Comparison of ENCODE assay signal across 20 cellular contexts in the genomic region with DNA sequence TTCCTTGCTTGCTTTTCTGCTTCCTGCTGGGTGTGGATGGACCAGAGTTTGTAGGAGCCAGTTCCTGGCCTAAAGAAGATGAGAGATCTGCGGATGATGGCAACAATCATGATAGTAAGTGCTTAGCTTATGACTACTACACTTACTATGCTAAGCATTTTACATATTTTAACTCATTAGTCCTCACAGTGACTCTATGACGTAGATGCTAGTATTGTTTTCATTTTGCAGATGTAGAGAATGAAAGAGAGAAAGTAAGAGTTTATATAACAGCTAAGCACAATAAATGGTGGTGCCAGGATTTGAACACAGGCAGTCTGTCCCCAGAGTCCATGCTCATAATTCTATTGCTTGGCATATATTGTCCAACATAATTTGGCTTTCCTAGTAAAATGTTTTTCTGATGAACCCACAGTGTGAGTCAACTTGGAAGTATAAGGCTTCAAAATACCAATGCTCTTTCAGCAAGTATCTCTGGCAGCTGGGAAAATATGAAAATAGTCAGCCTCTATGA.
DNase-seq lines count a peak whose midpoint lies in the region; ATAC-seq, FAIRE-seq and TF ChIP-seq lines count a peak whose summit lies in the region.
"Had no signal": no experiment of that assay in that cellular context is flagged by ENCODE, and none has a peak within 500 bp of the region (broad histone marks: within the 10 kb centered on the region; RNA-seq: fewer than 3 reads in every experiment).

No MANE protein-coding gene starts in this region.

- peak; percentile 33 for FAIRE-seq in H54 (lab: Jason Lieb, UNC)
- FAIRE-seq: D721Med had no signal

- TF ChIP-seq CTCF in AG04449 (IDR thresholded peaks at IDR 0.05; ENCODE audit: insufficient read depth, low read length, missing control alignments) (no peak), astrocyte of the cerebellum (IDR thresholded peaks at IDR 0.05; ENCODE audit: low read depth, low read length, missing control alignments) (no peak)

- in situ Hi-C loops in astrocyte of the cerebellum (cut with HindIII; ENCODE audit: low sequenced_read_pairs) = no loop called here

- H3K4me3 ChIP-seq in AG04449 (ENCODE audit: low read depth, low read length) (no peak overlapping the region), astrocyte of the cerebellum (ENCODE audit: low read depth, low read length) (no peak overlapping the region)
- H3K4me3 ChIP-seq: lower lobe of right lung had no signal

- ATAC-seq in GM18517 (IDR thresholded peaks at IDR 0.05; ENCODE audit: unreplicated experiment) (no peak), GM19397 (IDR thresholded peaks at IDR 0.05; ENCODE audit: unreplicated experiment) (no peak)
- ATAC-seq: activated CD4-positive, CD25-positive, alpha-beta regulatory T cell treated with anti-CD3 and anti-CD28 coated beads, Interleukin-2, amount 50 U/mL, for 24 hours; foreskin keratinocyte; lower lobe of right lung; T-helper 17 cell had no signal

- CTCF ChIA-PET in AG04449 (lab: Yijun Ruan, JAX) = interaction anchor here (1.2 to 1.4 kb wide), 2 partner anchors 16 to 22 kb away, joined by 4 read pairs; no protein-coding TSS in a partner anchor

- TF ChIP-seq POLR2A in H54 (IDR thresholded peaks at IDR 0.05; ENCODE audit: low read depth, low read length) = no peak

- peak; percentile 64 for DNase-seq in AG04449 (ENCODE audit: low read depth, low spot score)
- no peak for DNase-seq in H54 (ENCODE audit: insufficient read length, low spot score)
- peak; percentile 34 for DNase-seq in astrocyte of the cerebellum (ENCODE audit: low read depth)
- DNase-seq in hepatic stellate cell (ENCODE audit: low spot score) = peak; percentile 9
- no peak for DNase-seq in NCI-H774 (lab: John Stamatoyannopoulos, UW)
- DNase-seq in activated CD4-positive, CD25-positive, alpha-beta regulatory T cell treated with anti-CD3 and anti-CD28 coated beads, Interleukin-2, amount 50 U/mL, for 72 hours = no peak
- DNase-seq: activated naive CD8-positive, alpha-beta T cell treated with anti-CD3 and anti-CD28 coated beads for 36 hours; activated T-cell treated with anti-CD3 and anti-CD28 coated beads for 4 hours; AML-193; dermis blood vessel endothelial cell; lower lobe of right lung; NCI-H2107; nephron progenitor cell; Right ventricle myocardium superior; T-helper 17 cell had no signal

- POLR2A ChIA-PET in AG04449 (lab: Yijun Ruan, JAX) = interaction anchor here (1.3 kb wide), 1 partner anchor 9 kb away, joined by 3 read pairs; no protein-coding TSS in a partner anchor

Comparison
In these comparisons a context has a peak if more than half of its experiments do, and no peak if none do; other contexts are left out.
1. DNase-seq: peak in AG04449 (single experiment), astrocyte of the cerebellum (single experiment) and hepatic stellate cell (single experiment); none in H54 (single experiment), NCI-H774 (single experiment) and activated CD4-positive, CD25-positive, alpha-beta regulatory T cell treated with anti-CD3 and anti-CD28 coated beads, Interleukin-2, amount 50 U/mL, for 72 hours (single experiment).